In genomic region chr6:169072127-169073042, GRCh38 we compare ENCODE assay signal across 23 cellular contexts.
DNase-seq lines count a peak whose midpoint lies in the region; ATAC-seq and TF ChIP-seq lines count a peak whose summit lies in the region.
"Had no signal": no experiment of that assay in that cellular context is flagged by ENCODE, and none has a peak within 500 bp of the region (broad histone marks: within the 10 kb centered on the region; RNA-seq: fewer than 3 reads in every experiment).

No MANE protein-coding gene starts in this region.

- no peaks in the 10 kb centered on the region for H3K9me3 ChIP-seq in osteoblast (ENCODE audit: low read depth, low read length)
- H3K9me3 ChIP-seq in vagina, result no peaks in the 10 kb centered on the region
- H3K9me3 ChIP-seq: HAP-1, neutrophil, tibial nerve had no signal

- H3K27ac ChIP-seq in brain microvascular endothelial cell (peak overlapping the region; percentile 94), osteoblast (ENCODE audit: low read depth, low read length) (peak overlapping the region; percentile 85), vagina (peak overlapping the region; percentile 66)
- H3K27ac ChIP-seq: HL-60, neutrophil had no signal

- H3K36me3 ChIP-seq in brain microvascular endothelial cell (replicated peaks), result no peaks in the 10 kb centered on the region
- no peaks in the 10 kb centered on the region for H3K36me3 ChIP-seq in osteoblast (ENCODE audit: insufficient read depth, low read length)
- H3K36me3 ChIP-seq in vagina, result no peaks in the 10 kb centered on the region
- H3K36me3 ChIP-seq: HAP-1, neutrophil, tibial nerve had no signal

- TF ChIP-seq CTCF in brain microvascular endothelial cell (IDR thresholded peaks at IDR 0.05; ENCODE audit: low read depth, low read length, missing control alignments) (no peak), osteoblast (IDR thresholded peaks at IDR 0.05; ENCODE audit: extremely low read depth, low read depth, low read length) (no peak), vagina (IDR thresholded peaks at IDR 0.05) (no peak)

- H3K27me3 ChIP-seq in brain microvascular endothelial cell (replicated peaks), result no peaks in the 10 kb centered on the region
- no peaks in the 10 kb centered on the region for H3K27me3 ChIP-seq in osteoblast (ENCODE audit: insufficient read depth, low read length)
- no peaks in the 10 kb centered on the region for H3K27me3 ChIP-seq in vagina
- H3K27me3 ChIP-seq: neutrophil, tibial nerve had no signal

- H3K4me3 ChIP-seq in brain microvascular endothelial cell (ENCODE audit: low read depth, low read length) (no peak overlapping the region), osteoblast (ENCODE audit: insufficient read depth, low read length) (no peak overlapping the region), vagina (no peak overlapping the region)
- H3K4me3 ChIP-seq: HAP-1, lung, tibial nerve had no signal

- no peaks in the 10 kb centered on the region for H4K20me1 ChIP-seq in osteoblast (ENCODE audit: insufficient read depth, low read length)

- no peak for TF ChIP-seq POLR2A in vagina (IDR thresholded peaks at IDR 0.05)

- DNase-seq in left ventricle myocardium superior (no peak), cardiac septum (ENCODE audit: low spot score) (no peak), brain microvascular endothelial cell (no peak), osteoblast (ENCODE audit: insufficient read length, low spot score, missing footprints) (no peak), vagina (ENCODE audit: extremely low spot score in 2 of 2) (no peak), NCI-H2171 (lab: John Stamatoyannopoulos, UW) (no peak), anterior cingulate cortex (lab: John Stamatoyannopoulos, UW) (no peak)
- DNase-seq in activated CD4-positive, alpha-beta T cell treated with anti-CD3 and anti-CD28 coated beads, Interleukin-2, amount 50 U/mL, for 1 hour, result no peak
- DNase-seq: activated CD4-positive, alpha-beta T cell treated with anti-CD3 and anti-CD28 coated beads for 4 hours; activated naive CD4-positive, alpha-beta T cell treated with anti-CD3 and anti-CD28 coated beads, Interleukin-2, amount 10 ng/mL, durations not matched to agents 7 days and 5 days; DMS79 treated with DMSO at 0.1 percent for 48 hours; head of caudate nucleus; NCI-H1092 treated with DMSO at 0.1 percent for 48 hours; NCI-H187 treated with DMSO at 0.1 percent for 48 hours; NCI-H2227 treated with DMSO at 0.1 percent for 48 hours; NCI-H748 treated with DMSO at 0.1 percent for 48 hours; stimulated activated naive CD8-positive, alpha-beta T cell treated with anti-CD3 and anti-CD28 coated beads, Interleukin-15, amount 100 ng/mL, for 72 hours had no signal

- H3K4me2 ChIP-seq in osteoblast (ENCODE audit: insufficient read depth, low read length), result no peak overlapping the region

- H3K79me2 ChIP-seq in osteoblast (ENCODE audit: insufficient read depth, low read length), result no peaks in the 10 kb centered on the region

- peak; percentile 19 for ATAC-seq in left ventricle myocardium superior
- ATAC-seq: SK-N-SH treated with all-trans-retinoic acid at 6 μM for 48 hours; stimulated activated naive CD8-positive, alpha-beta T cell treated with anti-CD3 and anti-CD28 coated beads, Interleukin-15, amount 100 ng/mL, for 72 hours had no signal

- in situ Hi-C loops in brain microvascular endothelial cell (cut with HindIII; ENCODE audit: low pct_ligation_motif_present, low sequenced_read_pairs), result no loop called here

- H2AFZ ChIP-seq in osteoblast (ENCODE audit: low read length), result peak overlapping the region; percentile 7

- intact Hi-C loops in left ventricle myocardium superior (cut with micrococcal nuclease), result no loop called here
- intact Hi-C loops in cardiac septum (cut with DNase I), result no loop called here
- intact Hi-C loops in vagina (cut with DNase I), result no loop called here

- H3K4me1 ChIP-seq in osteoblast (ENCODE audit: insufficient read depth, low read length), result peaks cover 56% of the 10 kb centered on the region
- H3K4me1 ChIP-seq in vagina, result peaks cover 32% of the 10 kb centered on the region
- H3K4me1 ChIP-seq: HAP-1 had no signal
